ENCODE assay signal across 15 cellular contexts in genomic region chr6:1864496-1864895, GRCh38.
DNase-seq lines count a peak whose midpoint lies in the region; ATAC-seq, FAIRE-seq and TF ChIP-seq lines count a peak whose summit lies in the region.
"Had no signal": no experiment of that assay in that cellular context is flagged by ENCODE, and none has a peak within 500 bp of the region (broad histone marks: within the 10 kb centered on the region; RNA-seq: fewer than 3 reads in every experiment).

No MANE protein-coding gene starts in this region.

- H3K4me3 ChIP-seq in choroid plexus epithelial cell (ENCODE audit: low read depth, low read length), result peak overlapping the region; percentile 6
- no peak overlapping the region for H3K4me3 ChIP-seq in pancreas
- H3K4me3 ChIP-seq: A549, upper lobe of left lung had no signal

- H3K36me3 Mint-ChIP-seq in activated CD4-positive, alpha-beta T cell treated with anti-CD3 and anti-CD28 coated beads for 36 hours (ENCODE audit: low read depth), result no peaks in the 10 kb centered on the region

- no peak overlapping the region for H3K4me3 Mint-ChIP-seq in activated CD4-positive, alpha-beta T cell treated with anti-CD3 and anti-CD28 coated beads for 36 hours
- H3K4me3 Mint-ChIP-seq: activated naive CD4-positive, alpha-beta T cell treated with anti-CD3 and anti-CD28 coated beads for 36 hours had no signal

- no peaks in the 10 kb centered on the region for H3K9me3 Mint-ChIP-seq in activated CD4-positive, alpha-beta T cell treated with anti-CD3 and anti-CD28 coated beads for 36 hours (ENCODE audit: low read depth)
- H3K9me3 Mint-ChIP-seq: activated naive CD4-positive, alpha-beta T cell treated with anti-CD3 and anti-CD28 coated beads for 36 hours had no signal

- H3K27me3 ChIP-seq in pancreas, result no peaks in the 10 kb centered on the region
- H3K27me3 ChIP-seq: upper lobe of left lung had no signal

- no peaks in the 10 kb centered on the region for H3K4me1 Mint-ChIP-seq in activated CD4-positive, alpha-beta T cell treated with anti-CD3 and anti-CD28 coated beads for 36 hours

- 43 to 52% methylated on average over 3 of the region's 3 CpGs for WGBS in pancreas, 2 donors

- TF ChIP-seq CTCF in choroid plexus epithelial cell (conservative IDR thresholded peaks at IDR 0.05; ENCODE audit: low read depth, low read length) (no peak), pancreas (IDR thresholded peaks at IDR 0.05) (no peak)

- H3K9me3 ChIP-seq in pancreas, result no peaks in the 10 kb centered on the region
- H3K9me3 ChIP-seq: A549, upper lobe of left lung had no signal

- H3K27ac ChIP-seq in pancreas, result no peak overlapping the region
- H3K27ac ChIP-seq: A549, upper lobe of left lung had no signal

- H3K27me3 Mint-ChIP-seq in activated CD4-positive, alpha-beta T cell treated with anti-CD3 and anti-CD28 coated beads for 36 hours, result no peaks in the 10 kb centered on the region

- no peak overlapping the region for H3K27ac Mint-ChIP-seq in activated CD4-positive, alpha-beta T cell treated with anti-CD3 and anti-CD28 coated beads for 36 hours
- H3K27ac Mint-ChIP-seq: activated naive CD4-positive, alpha-beta T cell treated with anti-CD3 and anti-CD28 coated beads for 36 hours had no signal

- POLR2A ChIA-PET in activated CD4-positive, alpha-beta T cell treated with anti-CD3 and anti-CD28 coated beads for 36 hours (lab: Charles Lee), result no interaction called here

- H3K36me3 ChIP-seq in pancreas, result no peaks in the 10 kb centered on the region
- H3K36me3 ChIP-seq: upper lobe of left lung had no signal

- peak; percentile 15 for DNase-seq in NCI-H146 (lab: John Stamatoyannopoulos, UW)
- DNase-seq in NCI-H146 treated with DMSO at 0.1 percent for 48 hours (lab: John Stamatoyannopoulos, UW; ENCODE audit: unreplicated experiment), result no peak
- DNase-seq in NCI-H526 (lab: John Stamatoyannopoulos, UW), result peak; percentile 51 to 76
- peak; percentile 37 for DNase-seq in choroid plexus epithelial cell (ENCODE audit: low read depth)
- DNase-seq in pancreas, result no peak
- no peak for DNase-seq in D341Med (ENCODE audit: low spot score)
- DNase-seq in 8988T, result no peak
- DNase-seq in activated CD4-positive, alpha-beta T cell treated with anti-CD3 and anti-CD28 coated beads for 36 hours, result no peak
- DNase-seq: activated naive CD4-positive, alpha-beta T cell treated with anti-CD3 and anti-CD28 coated beads for 36 hours; hippocampal formation; Kasumi-1; mammary epithelial cell; upper lobe of left lung had no signal

- peak in 3 of 4 donors; percentile 38 to 68 (median 49) for ATAC-seq in pancreas
- no peak for ATAC-seq in activated CD4-positive, alpha-beta T cell treated with anti-CD3 and anti-CD28 coated beads for 36 hours
- ATAC-seq: A549 had no signal

- intact Hi-C loops in pancreas (cut with DNase I), result no loop called here
- intact Hi-C loops in activated CD4-positive, alpha-beta T cell treated with anti-CD3 and anti-CD28 coated beads for 36 hours (cut with DNase I, micrococcal nuclease), result no loop called here

- CTCF ChIA-PET in activated CD4-positive, alpha-beta T cell treated with anti-CD3 and anti-CD28 coated beads for 36 hours (lab: Charles Lee), result interaction anchor here (1.0 kb wide), 1 partner anchor 9 kb away, joined by 4 read pairs; no protein-coding TSS in a partner anchor

- FAIRE-seq in pancreas (lab: Jason Lieb, UNC), result no peak
- FAIRE-seq: A549, endothelial cell of umbilical vein had no signal

- H3K4me1 ChIP-seq in pancreas, result peaks cover 8 to 35% (median 14%) of the 10 kb centered on the region in 3 donors
- H3K4me1 ChIP-seq: A549, upper lobe of left lung had no signal

Comparison
In these comparisons a context has a peak if more than half of its experiments do, and no peak if none do; other contexts are left out.
1. DNase-seq: peak in NCI-H146 (single experiment), NCI-H526 (2 of 2) and choroid plexus epithelial cell (single experiment); none in NCI-H146 treated with DMSO at 0.1 percent for 48 hours (single experiment), pancreas (0 of 6), D341Med (single experiment), 8988T (single experiment) and activated CD4-positive, alpha-beta T cell treated with anti-CD3 and anti-CD28 coated beads for 36 hours (single experiment).